ENCODE assay signal across 1 cellular context in the genomic region with DNA sequence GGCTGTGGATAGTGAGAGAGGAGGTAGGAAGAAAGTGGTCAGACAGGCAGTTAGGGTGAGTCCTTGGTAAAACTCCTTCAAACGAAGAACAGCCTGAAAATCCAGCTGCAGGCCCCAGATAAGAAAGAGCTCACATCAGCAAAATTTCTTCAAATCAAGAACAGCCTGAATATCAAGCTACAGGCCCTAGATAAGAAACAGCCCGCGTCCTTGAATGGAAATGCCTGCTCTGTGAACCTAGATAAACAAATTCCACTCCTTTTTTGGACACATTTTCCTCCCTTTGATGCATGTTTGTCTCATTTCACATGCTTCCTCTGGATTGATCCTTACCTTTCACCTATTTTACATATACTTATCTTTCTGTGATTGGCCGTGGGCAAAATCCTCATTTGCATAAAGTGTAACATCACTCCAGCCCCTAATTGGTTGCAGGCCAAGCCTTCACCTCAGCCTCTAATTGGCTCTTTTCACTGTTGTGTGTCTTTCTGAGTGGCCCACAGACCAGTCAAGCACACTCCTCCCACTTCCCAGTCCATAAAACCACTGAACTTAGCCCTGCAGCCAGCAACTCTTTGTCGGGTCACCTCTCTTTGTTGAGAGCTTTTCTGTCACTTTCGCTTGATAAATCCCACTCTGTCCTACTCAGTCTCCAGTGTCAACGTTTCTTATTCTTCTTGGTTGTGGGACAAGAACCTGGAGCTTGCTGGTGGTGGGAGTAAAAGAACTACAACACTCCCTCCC.
TF ChIP-seq lines count a peak whose summit lies in the region.

No MANE protein-coding gene starts in this region.

TF ChIP-seq in liver, 16 proteins besides CTCF, POLR2A, EP300 and RAD21:
- TF ChIP-seq EGR1 (IDR thresholded peaks at IDR 0.05; ENCODE audit: low read depth in 2 of 2) (peak; percentile 33 to 83), FOXA2 (IDR thresholded peaks at IDR 0.05) (peak; percentile 80), SP1 (IDR thresholded peaks at IDR 0.05) (peak; percentile 99), YY1 (IDR thresholded peaks at IDR 0.05) (peak; percentile 83), HNF4G (IDR thresholded peaks at IDR 0.05) (peak; percentile 28), TAF1 (conservative IDR thresholded peaks at IDR 0.05) (peak; percentile 95), FOXA1 (IDR thresholded peaks at IDR 0.05) (peak; percentile 48), RXRA (IDR thresholded peaks at IDR 0.05) (peak; percentile 98), HNF4A (conservative IDR thresholded peaks at IDR 0.05) (peak; percentile 77 to 80), GABPA (IDR thresholded peaks at IDR 0.05 in 1 of 2, conservative IDR thresholded peaks at IDR 0.05 in 1 of 2) (peak in 1 of 2 donors; percentile 47), NR2F2 (IDR thresholded peaks at IDR 0.05) (peak; percentile 83), JUND (IDR thresholded peaks at IDR 0.05) (peak; percentile 55 to 80)
- TF ChIP-seq, protein P1, sequence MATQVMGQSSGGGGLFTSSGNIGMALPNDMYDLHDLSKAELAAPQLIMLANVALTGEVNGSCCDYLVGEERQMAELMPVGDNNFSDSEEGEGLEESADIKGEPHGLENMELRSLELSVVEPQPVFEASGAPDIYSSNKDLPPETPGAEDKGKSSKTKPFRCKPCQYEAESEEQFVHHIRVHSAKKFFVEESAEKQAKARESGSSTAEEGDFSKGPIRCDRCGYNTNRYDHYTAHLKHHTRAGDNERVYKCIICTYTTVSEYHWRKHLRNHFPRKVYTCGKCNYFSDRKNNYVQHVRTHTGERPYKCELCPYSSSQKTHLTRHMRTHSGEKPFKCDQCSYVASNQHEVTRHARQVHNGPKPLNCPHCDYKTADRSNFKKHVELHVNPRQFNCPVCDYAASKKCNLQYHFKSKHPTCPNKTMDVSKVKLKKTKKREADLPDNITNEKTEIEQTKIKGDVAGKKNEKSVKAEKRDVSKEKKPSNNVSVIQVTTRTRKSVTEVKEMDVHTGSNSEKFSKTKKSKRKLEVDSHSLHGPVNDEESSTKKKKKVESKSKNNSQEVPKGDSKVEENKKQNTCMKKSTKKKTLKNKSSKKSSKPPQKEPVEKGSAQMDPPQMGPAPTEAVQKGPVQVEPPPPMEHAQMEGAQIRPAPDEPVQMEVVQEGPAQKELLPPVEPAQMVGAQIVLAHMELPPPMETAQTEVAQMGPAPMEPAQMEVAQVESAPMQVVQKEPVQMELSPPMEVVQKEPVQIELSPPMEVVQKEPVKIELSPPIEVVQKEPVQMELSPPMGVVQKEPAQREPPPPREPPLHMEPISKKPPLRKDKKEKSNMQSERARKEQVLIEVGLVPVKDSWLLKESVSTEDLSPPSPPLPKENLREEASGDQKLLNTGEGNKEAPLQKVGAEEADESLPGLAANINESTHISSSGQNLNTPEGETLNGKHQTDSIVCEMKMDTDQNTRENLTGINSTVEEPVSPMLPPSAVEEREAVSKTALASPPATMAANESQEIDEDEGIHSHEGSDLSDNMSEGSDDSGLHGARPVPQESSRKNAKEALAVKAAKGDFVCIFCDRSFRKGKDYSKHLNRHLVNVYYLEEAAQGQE (IDR thresholded peaks at IDR 0.05): peak; percentile 89
- TF ChIP-seq, protein P2, sequence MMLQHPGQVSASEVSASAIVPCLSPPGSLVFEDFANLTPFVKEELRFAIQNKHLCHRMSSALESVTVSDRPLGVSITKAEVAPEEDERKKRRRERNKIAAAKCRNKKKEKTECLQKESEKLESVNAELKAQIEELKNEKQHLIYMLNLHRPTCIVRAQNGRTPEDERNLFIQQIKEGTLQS (IDR thresholded peaks at IDR 0.05): peak; percentile 42
- TF ChIP-seq, protein P3, sequence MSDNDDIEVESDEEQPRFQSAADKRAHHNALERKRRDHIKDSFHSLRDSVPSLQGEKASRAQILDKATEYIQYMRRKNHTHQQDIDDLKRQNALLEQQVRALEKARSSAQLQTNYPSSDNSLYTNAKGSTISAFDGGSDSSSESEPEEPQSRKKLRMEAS (IDR thresholded peaks at IDR 0.05): peak; percentile 85
- TF ChIP-seq, protein P4, sequence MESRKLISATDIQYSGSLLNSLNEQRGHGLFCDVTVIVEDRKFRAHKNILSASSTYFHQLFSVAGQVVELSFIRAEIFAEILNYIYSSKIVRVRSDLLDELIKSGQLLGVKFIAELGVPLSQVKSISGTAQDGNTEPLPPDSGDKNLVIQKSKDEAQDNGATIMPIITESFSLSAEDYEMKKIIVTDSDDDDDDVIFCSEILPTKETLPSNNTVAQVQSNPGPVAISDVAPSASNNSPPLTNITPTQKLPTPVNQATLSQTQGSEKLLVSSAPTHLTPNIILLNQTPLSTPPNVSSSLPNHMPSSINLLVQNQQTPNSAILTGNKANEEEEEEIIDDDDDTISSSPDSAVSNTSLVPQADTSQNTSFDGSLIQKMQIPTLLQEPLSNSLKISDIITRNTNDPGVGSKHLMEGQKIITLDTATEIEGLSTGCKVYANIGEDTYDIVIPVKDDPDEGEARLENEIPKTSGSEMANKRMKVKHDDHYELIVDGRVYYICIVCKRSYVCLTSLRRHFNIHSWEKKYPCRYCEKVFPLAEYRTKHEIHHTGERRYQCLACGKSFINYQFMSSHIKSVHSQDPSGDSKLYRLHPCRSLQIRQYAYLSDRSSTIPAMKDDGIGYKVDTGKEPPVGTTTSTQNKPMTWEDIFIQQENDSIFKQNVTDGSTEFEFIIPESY (IDR thresholded peaks at IDR 0.05): peak; percentile 89
TF ChIP-seq in liver: peak in this region for 16.
